8 cellular contexts compared by ENCODE assay signal in genomic region chr21:36028127-36029069, GRCh38. TPM values are rescaled to one million over a fixed set of nuclear protein-coding genes. Genes with fewer than 3 reads are reported as not detected.
A peak's percentile ranks its signal among the peaks of the same experiment; 100 is the strongest.
DNase-seq lines count a peak whose midpoint lies in the region; ATAC-seq and TF ChIP-seq lines count a peak whose summit lies in the region.

No MANE protein-coding gene starts in this region.

- H3K4me2 ChIP-seq in smooth muscle cell = peak overlapping the region; percentile 51

- ATAC-seq in GM21737 (IDR thresholded peaks at IDR 0.05; ENCODE audit: unreplicated experiment) = no peak

- no peak overlapping the region for H3K27ac ChIP-seq in smooth muscle cell (ENCODE audit: low read depth)

- no peaks in the 10 kb centered on the region for H4K20me1 ChIP-seq in smooth muscle cell (ENCODE audit: low read depth)

- no peak overlapping the region for H2AFZ ChIP-seq in smooth muscle cell (ENCODE audit: low read depth)

- DNase-seq in DMS153 treated with DMSO at 0.1 percent for 48 hours (lab: John Stamatoyannopoulos, UW; ENCODE audit: unreplicated experiment) (peak; percentile 89), HAP-1 (ENCODE audit: low spot score in 2 of 2) (peak; percentile 60 to 78), NCI-H1694 treated with DMSO at 0.1 percent for 48 hours (lab: John Stamatoyannopoulos, UW) (peak; percentile 82), T-helper 9 cell (peak; percentile 49), astrocyte of the cerebellum (ENCODE audit: low read depth) (peak; percentile 50), hypothalamus (lab: John Stamatoyannopoulos, UW) (peak in 47 of 51 donors; percentile 10 to 81 (median 52)), smooth muscle cell (lab: John Stamatoyannopoulos, UW; ENCODE audit: unreplicated experiment) (peak; percentile 24)

- H3K9me3 ChIP-seq in HAP-1 (no peaks in the 10 kb centered on the region), smooth muscle cell (replicated peaks; ENCODE audit: low read depth) (no peaks in the 10 kb centered on the region)

- H3K36me3 ChIP-seq in HAP-1 (replicated peaks) = no peaks in the 10 kb centered on the region
- H3K36me3 ChIP-seq in smooth muscle cell (ENCODE audit: low read depth) = no peaks in the 10 kb centered on the region

- H3K79me2 ChIP-seq in smooth muscle cell (ENCODE audit: low read depth) = no peaks in the 10 kb centered on the region

- H3K27me3 ChIP-seq in HAP-1 (ENCODE audit: low read depth) (no peaks in the 10 kb centered on the region), smooth muscle cell (ENCODE audit: low read depth) (no peaks in the 10 kb centered on the region)

- H3K4me1 ChIP-seq in HAP-1 (no peaks in the 10 kb centered on the region), smooth muscle cell (ENCODE audit: low read depth) (no peaks in the 10 kb centered on the region)

- H3K4me3 ChIP-seq in HAP-1 = no peak overlapping the region
- no peak overlapping the region for H3K4me3 ChIP-seq in astrocyte of the cerebellum (ENCODE audit: low read depth, low read length)
- H3K4me3 ChIP-seq in smooth muscle cell = no peak overlapping the region

- in situ Hi-C loops in HAP-1 (cut with MboI; ENCODE audit: low sequenced_read_pairs) (loop anchor here (10.0 kb wide), 1 partner anchor 1284 kb away; no protein-coding TSS in a partner anchor), astrocyte of the cerebellum (cut with HindIII; ENCODE audit: low sequenced_read_pairs) (no loop called here)

- H3K9ac ChIP-seq in smooth muscle cell (ENCODE audit: low read depth) = no peak overlapping the region

- 26% methylated on average over 25 of the region's 25 CpGs for WGBS in smooth muscle cell (ENCODE audit: low lambda C conversion rate)

- no peaks in the 10 kb centered on the region for H3F3A ChIP-seq in smooth muscle cell (ENCODE audit: low read depth)

- TF ChIP-seq CTCF in astrocyte of the cerebellum (IDR thresholded peaks at IDR 0.05; ENCODE audit: low read depth, low read length, missing control alignments) (peak; percentile 96), smooth muscle cell (IDR thresholded peaks at IDR 0.05; ENCODE audit: borderline replicate concordance, insufficient read depth, poor library complexity, severe bottlenecking) (peak; percentile 91)

RNA-seq across cellular contexts. Expression of gene SETD4, which starts 31.9 kb away (rescaled TPM):
- total RNA-seq in smooth muscle cell = 8.5 and 18.7 TPM in 2 replicates
- polyA plus RNA-seq in smooth muscle cell = 10.0 and 12.7 TPM in 2 replicates

RNA-seq across cellular contexts. Expression of gene CBR1, which starts 41.4 kb away (rescaled TPM):
- 89.1 and 90.7 TPM in 2 replicates for total RNA-seq in smooth muscle cell
- 67.1 and 73.0 TPM in 2 replicates for polyA plus RNA-seq in smooth muscle cell

Comparison
In these comparisons a context has a peak if more than half of its experiments do, and no peak if none do; other contexts are left out.
1. DNase-seq: peak in every context shown above with its lines; median percentile 89 in DMS153 treated with DMSO at 0.1 percent for 48 hours; 82 in NCI-H1694 treated with DMSO at 0.1 percent for 48 hours; 69 in HAP-1; 52 in hypothalamus; 50 in astrocyte of the cerebellum; 49 in T-helper 9 cell; 24 in smooth muscle cell.